In genomic region chr16:4087990-4088577, GRCh38 we compare ENCODE assay signal across 2 cellular contexts.
TF ChIP-seq lines count a peak whose summit lies in the region.

No MANE protein-coding gene starts in this region.

TF ChIP-seq in A549, 52 proteins besides CTCF, POLR2A, EP300 and RAD21:
- TF ChIP-seq FOSB (CRISPR knock-in tag; IDR thresholded peaks at IDR 0.05) (no peak), CEBPB (IDR thresholded peaks at IDR 0.05) (no peak), FOSL2 (IDR thresholded peaks at IDR 0.05) (no peak), FOSL2 (CRISPR knock-in tag; IDR thresholded peaks at IDR 0.05) (no peak), PHF8 (IDR thresholded peaks at IDR 0.05; ENCODE audit: borderline replicate concordance, low read depth) (no peak), RARB (CRISPR knock-in tag; IDR thresholded peaks at IDR 0.05) (no peak), FOXS1 (CRISPR knock-in tag; IDR thresholded peaks at IDR 0.05) (no peak), ZFP36 (IDR thresholded peaks at IDR 0.05; ENCODE audit: borderline replicate concordance, partially characterized antibody) (no peak), TFCP2L1 (CRISPR knock-in tag; IDR thresholded peaks at IDR 0.05) (no peak), KDM1A (IDR thresholded peaks at IDR 0.05; ENCODE audit: low read depth) (no peak), RFX5 (IDR thresholded peaks at IDR 0.05) (no peak), EHMT2 (IDR thresholded peaks at IDR 0.05; ENCODE audit: low read depth) (no peak), ELK1 (IDR thresholded peaks at IDR 0.05; ENCODE audit: low read depth, low read length) (no peak)
- TF ChIP-seq, protein P1, sequence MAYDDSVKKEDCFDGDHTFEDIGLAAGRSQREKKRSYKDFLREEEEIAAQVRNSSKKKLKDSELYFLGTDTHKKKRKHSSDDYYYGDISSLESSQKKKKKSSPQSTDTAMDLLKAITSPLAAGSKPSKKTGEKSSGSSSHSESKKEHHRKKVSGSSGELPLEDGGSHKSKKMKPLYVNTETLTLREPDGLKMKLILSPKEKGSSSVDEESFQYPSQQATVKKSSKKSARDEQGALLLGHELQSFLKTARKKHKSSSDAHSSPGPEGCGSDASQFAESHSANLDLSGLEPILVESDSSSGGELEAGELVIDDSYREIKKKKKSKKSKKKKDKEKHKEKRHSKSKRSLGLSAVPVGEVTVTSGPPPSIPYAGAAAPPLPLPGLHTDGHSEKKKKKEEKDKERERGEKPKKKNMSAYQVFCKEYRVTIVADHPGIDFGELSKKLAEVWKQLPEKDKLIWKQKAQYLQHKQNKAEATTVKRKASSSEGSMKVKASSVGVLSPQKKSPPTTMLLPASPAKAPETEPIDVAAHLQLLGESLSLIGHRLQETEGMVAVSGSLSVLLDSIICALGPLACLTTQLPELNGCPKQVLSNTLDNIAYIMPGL (CRISPR knock-in tag; IDR thresholded peaks at IDR 0.05; ENCODE audit: borderline replicate concordance) = no peak

TF ChIP-seq in WTC11, 78 proteins besides CTCF, POLR2A, EP300 and RAD21:
- TF ChIP-seq GTF2I (CRISPR knock-in tag; conservative IDR thresholded peaks at IDR 0.05) = no peak
- peak; percentile 81; the same call in 1 of the 2 replicates for TF ChIP-seq ZNF121 (CRISPR knock-in tag; IDR thresholded peaks at IDR 0.05)
- TF ChIP-seq, protein P2, sequence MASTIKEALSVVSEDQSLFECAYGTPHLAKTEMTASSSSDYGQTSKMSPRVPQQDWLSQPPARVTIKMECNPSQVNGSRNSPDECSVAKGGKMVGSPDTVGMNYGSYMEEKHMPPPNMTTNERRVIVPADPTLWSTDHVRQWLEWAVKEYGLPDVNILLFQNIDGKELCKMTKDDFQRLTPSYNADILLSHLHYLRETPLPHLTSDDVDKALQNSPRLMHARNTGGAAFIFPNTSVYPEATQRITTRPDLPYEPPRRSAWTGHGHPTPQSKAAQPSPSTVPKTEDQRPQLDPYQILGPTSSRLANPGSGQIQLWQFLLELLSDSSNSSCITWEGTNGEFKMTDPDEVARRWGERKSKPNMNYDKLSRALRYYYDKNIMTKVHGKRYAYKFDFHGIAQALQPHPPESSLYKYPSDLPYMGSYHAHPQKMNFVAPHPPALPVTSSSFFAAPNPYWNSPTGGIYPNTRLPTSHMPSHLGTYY (CRISPR knock-in tag; IDR thresholded peaks at IDR 0.05) = no peak
